Comparison of ENCODE assay signal across 9 cellular contexts in genomic region chr10:131641231-131641630, GRCh38.
DNase-seq lines count a peak whose midpoint lies in the region; ATAC-seq, FAIRE-seq and TF ChIP-seq lines count a peak whose summit lies in the region.
"Had no signal": no experiment of that assay in that cellular context is flagged by ENCODE, and none has a peak within 500 bp of the region (broad histone marks: within the 10 kb centered on the region; RNA-seq: fewer than 3 reads in every experiment).

No MANE protein-coding gene starts in this region.

- H3K4me1 Mint-ChIP-seq in CD4-positive, alpha-beta memory T cell: no peaks in the 10 kb centered on the region

- H3K4me3 ChIP-seq in GM12878 (no peak overlapping the region), aorta (ENCODE audit: low read length in 2 of 2) (no peak overlapping the region), coronary artery (no peak overlapping the region)
- no peak overlapping the region for H3K4me3 ChIP-seq in CD4-positive, alpha-beta memory T cell (ENCODE audit: low read length in 2 of 2)

- TF ChIP-seq EP300 in GM12878 (IDR thresholded peaks at IDR 0.05; ENCODE audit: borderline replicate concordance in 1 of 2, control insufficient read depth in 1 of 2, low read depth in 2 of 2, low read length in 2 of 2): peak in 1 of 2 experiments; percentile 58; a peak in 1 of 4 replicates

- ATAC-seq in GM18499 (IDR thresholded peaks at IDR 0.05; ENCODE audit: insufficient read depth, unreplicated experiment) (peak; percentile 99), GM19438 (IDR thresholded peaks at IDR 0.05; ENCODE audit: low read depth, unreplicated experiment) (peak; percentile 100), HG03108 (IDR thresholded peaks at IDR 0.05; ENCODE audit: unreplicated experiment) (peak; percentile 98), GM12878 (peak; percentile 91), aorta (ENCODE audit: low FRiP score) (no peak)

- no peaks in the 10 kb centered on the region for H3K27me3 ChIP-seq in GM12878 (replicated peaks in 1 of 2; ENCODE audit: control insufficient read depth in 2 of 2, insufficient read depth in 2 of 2, low read length in 1 of 2)
- no peaks in the 10 kb centered on the region for H3K27me3 ChIP-seq in aorta (ENCODE audit: control insufficient read depth in 1 of 2, insufficient read depth in 2 of 2, low read length in 1 of 2)
- H3K27me3 ChIP-seq in CD4-positive, alpha-beta memory T cell (ENCODE audit: insufficient read depth, low read length): no peaks in the 10 kb centered on the region

- no peaks in the 10 kb centered on the region for H3K79me2 ChIP-seq in GM12878 (ENCODE audit: control insufficient read depth, insufficient read depth, low read length)

- H3K36me3 ChIP-seq in GM12878 (ENCODE audit: control insufficient read depth in 2 of 2, insufficient read depth in 2 of 2, low read length in 1 of 2) (no peaks in the 10 kb centered on the region), aorta (ENCODE audit: control insufficient read depth in 1 of 2, insufficient read depth in 2 of 2, low read length in 1 of 2) (no peaks in the 10 kb centered on the region)
- no peaks in the 10 kb centered on the region for H3K36me3 ChIP-seq in CD4-positive, alpha-beta memory T cell (ENCODE audit: insufficient read depth, low read length)

- FAIRE-seq in GM12878 (lab: Jason Lieb, UNC): peak; percentile 86
- FAIRE-seq in RCC 7860 (lab: Jason Lieb, UNC): no peak

- no peak overlapping the region for H3K9ac ChIP-seq in GM12878 (ENCODE audit: control insufficient read depth, insufficient read depth, low read length)

- H3K27ac Mint-ChIP-seq in CD4-positive, alpha-beta memory T cell: no peak overlapping the region

- peak overlapping the region; percentile 48 for H2AFZ ChIP-seq in GM12878 (ENCODE audit: control insufficient read depth, low read depth, low read length)

- no peaks in the 10 kb centered on the region for H3K36me3 Mint-ChIP-seq in CD4-positive, alpha-beta memory T cell

- intact Hi-C loops in GM12878 (cut with micrococcal nuclease; ENCODE audit: unreplicated experiment): no loop called here
- intact Hi-C loops in aorta (cut with DNase I): no loop called here
- intact Hi-C loops in CD4-positive, alpha-beta memory T cell (cut with micrococcal nuclease): no loop called here

- TF ChIP-seq POLR2A in GM12878 (IDR thresholded peaks at IDR 0.05; ENCODE audit: low read depth, low read length): no peak

- H3K27ac ChIP-seq in GM12878 (ENCODE audit: control insufficient read depth, insufficient read depth): peak overlapping the region; percentile 62
- no peak overlapping the region for H3K27ac ChIP-seq in aorta (ENCODE audit: low read depth in 1 of 2, low read length in 2 of 2)
- H3K27ac ChIP-seq in coronary artery: no peak overlapping the region
- no peak overlapping the region for H3K27ac ChIP-seq in CD4-positive, alpha-beta memory T cell (ENCODE audit: low read depth, low read length)
- H3K27ac ChIP-seq: HL-60 had no signal

- TF ChIP-seq CTCF in GM12878 (IDR thresholded peaks at IDR 0.05 in 2 of 3, conservative IDR thresholded peaks at IDR 0.05 in 1 of 3; ENCODE audit: control insufficient read depth in 2 of 3, extremely low read depth in 1 of 3, insufficient read depth in 1 of 3, low read depth in 3 of 3, low read length in 3 of 3) (no peak), coronary artery (IDR thresholded peaks at IDR 0.05) (no peak)

- peaks cover 3 to 24% (median 10%) of the 10 kb centered on the region in 8 donors for H3K9me3 Mint-ChIP-seq in CD4-positive, alpha-beta memory T cell

- peak overlapping the region; percentile 44 for H3K4me2 ChIP-seq in GM12878 (ENCODE audit: control insufficient read depth, insufficient read depth)

- TF ChIP-seq RAD21 in GM12878 (IDR thresholded peaks at IDR 0.05; ENCODE audit: insufficient read depth, low read depth, low read length): peak; percentile 22; the same call in 1 of the 2 replicates

- H4K20me1 ChIP-seq in GM12878 (ENCODE audit: control insufficient read depth, insufficient read depth): no peaks in the 10 kb centered on the region

- peaks cover 9% of the 10 kb centered on the region for H3K9me3 ChIP-seq in GM12878 (replicated peaks; ENCODE audit: control insufficient read depth, insufficient read depth, low read length)
- H3K9me3 ChIP-seq in aorta (ENCODE audit: control insufficient read depth, low read length): peaks cover 7% of the 10 kb centered on the region
- H3K9me3 ChIP-seq in CD4-positive, alpha-beta memory T cell (ENCODE audit: control insufficient read depth in 1 of 2, low read length in 2 of 2): no peaks in the 10 kb centered on the region

- H3K4me1 ChIP-seq in GM12878 (ENCODE audit: control insufficient read depth, insufficient read depth, low read length) (peaks cover 18% of the 10 kb centered on the region), aorta (ENCODE audit: control insufficient read depth in 1 of 2, insufficient read depth in 2 of 2, low read length in 2 of 2) (no peaks in the 10 kb centered on the region)
- H3K4me1 ChIP-seq in CD4-positive, alpha-beta memory T cell (ENCODE audit: insufficient read depth, low read length): no peaks in the 10 kb centered on the region

- no TSS peak for BruUV-seq in GM12878 (replicated peaks; lab: Mats Ljungman, UMichigan)

- in situ Hi-C loops in GM12878 (cut with MboI): no loop called here

- no peak overlapping the region for H3K4me3 Mint-ChIP-seq in CD4-positive, alpha-beta memory T cell

- DNase-seq in GM12878 (ENCODE audit: low read depth, low spot score) (peak; percentile 72), aorta (no peak), RCC 7860 (ENCODE audit: low spot score) (no peak), coronary artery (ENCODE audit: low spot score) (no peak)
- DNase-seq in CD4-positive, alpha-beta memory T cell: no peak

- H3K27me3 Mint-ChIP-seq in CD4-positive, alpha-beta memory T cell: no peaks in the 10 kb centered on the region

- 13% methylated on average over 4 of the region's 4 CpGs for WGBS in GM12878 (ENCODE audit: insufficient coverage, insufficient replicate concordance, low lambda C conversion rate, missing lambda C conversion rate)
- 27 to 32% methylated on average over 4 of the region's 4 CpGs for WGBS in aorta, 2 donors

- SMC1A ChIA-PET in GM12878 (lab: Charles Lee; ENCODE audit: uncharacterized antibody, unreplicated experiment): no interaction called here

- CTCF ChIA-PET in GM12878 (lab: Yijun Ruan, JAX): no interaction called here
- CTCF ChIA-PET in CD4-positive, alpha-beta memory T cell (lab: Charles Lee; ENCODE audit: partially characterized antibody): no interaction called here

- RAD21 ChIA-PET in GM12878 (lab: Charles Lee; ENCODE audit: unreplicated experiment): no interaction called here

- POLR2A ChIA-PET in GM12878 (lab: Charles Lee): no interaction called here
- POLR2A ChIA-PET in CD4-positive, alpha-beta memory T cell (lab: Charles Lee; ENCODE audit: partially characterized antibody): no interaction called here

TF ChIP-seq in GM12878, 131 proteins besides CTCF, POLR2A, EP300 and RAD21 (continues in another document):
- TF ChIP-seq TBL1XR1 (IDR thresholded peaks at IDR 0.05; ENCODE audit: low read depth, low read length): peak; percentile 89
- TF ChIP-seq DPF2 (IDR thresholded peaks at IDR 0.05): peak; percentile 79; the same call in 1 of the 2 replicates
- peak; percentile 95 for TF ChIP-seq IRF4 (IDR thresholded peaks at IDR 0.05; ENCODE audit: low read depth, low read length)
- TF ChIP-seq TCF12 (IDR thresholded peaks at IDR 0.05; ENCODE audit: low read depth, low read length): peak; percentile 76
- no peak for TF ChIP-seq NBN (IDR thresholded peaks at IDR 0.05)
- TF ChIP-seq BHLHE40 (IDR thresholded peaks at IDR 0.05; ENCODE audit: borderline replicate concordance in 1 of 2, low read depth in 2 of 2, low read length in 1 of 2): peak; percentile 26 to 44; a peak in 1 of 4 replicates
- peak; percentile 73 for TF ChIP-seq IKZF1 (conservative IDR thresholded peaks at IDR 0.05)
- peak; percentile 92 for TF ChIP-seq ATF2 (IDR thresholded peaks at IDR 0.05; ENCODE audit: low read length)
- peak; percentile 83 for TF ChIP-seq JUND (IDR thresholded peaks at IDR 0.05; ENCODE audit: low read depth, low read length)
- peak; percentile 77 for TF ChIP-seq NR2F1 (conservative IDR thresholded peaks at IDR 0.05)
- TF ChIP-seq PKNOX1 (IDR thresholded peaks at IDR 0.05): no peak
- TF ChIP-seq MTA3 (IDR thresholded peaks at IDR 0.05; ENCODE audit: borderline replicate concordance, low read length): peak; percentile 78; the same call in 1 of the 2 replicates
- TF ChIP-seq BACH1 (IDR thresholded peaks at IDR 0.05; ENCODE audit: borderline replicate concordance): 0 out of 2 replicates have a peak, but pooled peaks have one; percentile 23
- no peak for TF ChIP-seq EZH2 (IDR thresholded peaks at IDR 0.05; ENCODE audit: borderline replicate concordance, control insufficient read depth, low read depth, low read length)
- no peak for TF ChIP-seq NRF1 (conservative IDR thresholded peaks at IDR 0.05; ENCODE audit: low read depth, low read length)
- TF ChIP-seq ZNF622 (IDR thresholded peaks at IDR 0.05): no peak
- TF ChIP-seq ZBED1 (IDR thresholded peaks at IDR 0.05; ENCODE audit: borderline replicate concordance): peak; percentile 80
- TF ChIP-seq PAX5 (IDR thresholded peaks at IDR 0.05; ENCODE audit: borderline replicate concordance, low read depth, low read length): peak; percentile 89; the same call in 1 of the 2 replicates
- TF ChIP-seq YY1 (IDR thresholded peaks at IDR 0.05; ENCODE audit: low read depth, low read length): 0 out of 2 replicates have a peak, but pooled peaks have one; percentile 8
